Comparison of ENCODE assay signal across 39 cellular contexts in the genomic region with DNA sequence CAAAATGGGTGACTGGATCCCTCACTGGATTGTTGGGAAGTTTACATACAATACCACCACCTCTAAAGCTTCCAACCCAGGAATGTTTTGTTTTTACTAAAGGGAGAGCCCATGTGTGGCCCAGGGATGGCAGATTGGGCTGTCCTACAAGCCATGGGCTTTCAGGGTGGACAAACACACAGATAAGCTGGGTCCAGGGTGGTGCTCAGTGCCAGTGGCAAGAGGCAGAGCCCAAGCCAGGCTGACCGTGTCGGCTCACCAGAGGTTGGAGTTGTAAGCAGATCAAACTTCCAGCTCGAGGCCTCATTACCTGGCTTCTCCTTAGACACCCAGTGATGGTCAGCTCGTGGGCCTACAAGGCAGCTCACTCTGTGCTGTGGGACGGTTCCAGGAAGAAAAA. TPM values are rescaled to one million over a fixed set of nuclear protein-coding genes. Genes with fewer than 3 reads are reported as not detected.
"Had no signal": no experiment of that assay in that cellular context is flagged by ENCODE, and none has a peak within 500 bp of the region (broad histone marks: within the 10 kb centered on the region; RNA-seq: fewer than 3 reads in every experiment).

No MANE protein-coding gene starts in this region.

- H3K36me3 ChIP-seq: adrenal gland, ascending aorta, brain microvascular endothelial cell, breast epithelium, cardiac muscle cell had no signal

- H3K9me3 Mint-ChIP-seq: activated naive CD4-positive, alpha-beta T cell treated with anti-CD3 and anti-CD28 coated beads for 36 hours; activated naive CD4-positive, alpha-beta T cell treated with anti-CD3 and anti-CD28 coated beads, Interleukin-2, amount 10 ng/mL, durations not matched to agents 7 days and 5 days; activated naive CD4-positive, alpha-beta T cell treated with anti-CD3 and anti-CD28 coated beads, Interleukin-2, amount 50 U/mL, for 24 hours; activated naive CD4-positive, alpha-beta T cell treated with anti-CD3 and anti-CD28 coated beads, Interleukin-2, amount 50 U/mL, for 72 hours; activated naive CD8-positive, alpha-beta T cell treated with anti-CD3 and anti-CD28 coated beads for 36 hours; activated naive CD8-positive, alpha-beta T cell treated with anti-CD3 and anti-CD28 coated beads, Interleukin-2, amount 10 ng/mL, durations not matched to agents 7 days and 5 days; activated naive CD8-positive, alpha-beta T cell treated with anti-CD3 and anti-CD28 coated beads, Interleukin-2, amount 50 U/mL, for 24 hours; activated T-cell treated with anti-CD3 and anti-CD28 coated beads, Interleukin-2, amount 50 U/mL, for 24 hours; activated T-cell treated with anti-CD3 and anti-CD28 coated beads, Interleukin-2, amount 50 U/mL, for 4 hours; activated T-cell treated with anti-CD3 and anti-CD28 coated beads, Interleukin-2, amount 50 U/mL, for 72 hours; activated T-helper 1 cell treated with anti-CD3 and anti-CD28 coated beads, Interleukin-12 subunit alpha, Interleukin-12 subunit beta, Interleukin-2, Interleukin-4 antibody, amounts not matched to agents 30 ng/mL and 10 ng/mL and 1 ng/mL, durations not matched to agents 14 hours and 24 hours and 36 hours; activated T-helper 17 cell treated with anti-CD3 and anti-CD28 coated beads, Interleukin-2, amount 50 U/mL, for 72 hours; activated T-helper 2 cell treated with anti-CD3 and anti-CD28 coated beads, Interferon-gamma antibody, Interleukin-2, Interleukin-4, amounts not matched to agents 10 μg/mL and 5 μg/mL and 100 μg/mL, durations not matched to agents 14 hours and 24 hours and 36 hours; central memory CD8-positive, alpha-beta T cell had no signal

- H3K27me3 ChIP-seq: adrenal gland, ascending aorta, body of pancreas, breast epithelium, cardiac muscle cell had no signal

- ATAC-seq: activated naive CD4-positive, alpha-beta T cell treated with anti-CD3 and anti-CD28 coated beads, Interleukin-2, amount 50 U/mL, for 72 hours; activated naive CD8-positive, alpha-beta T cell treated with anti-CD3 and anti-CD28 coated beads, Interleukin-2, amount 50 U/mL, for 24 hours; activated T-cell treated with anti-CD3 and anti-CD28 coated beads, Interleukin-2, amount 50 U/mL, for 4 hours; activated T-cell treated with anti-CD3 and anti-CD28 coated beads, Interleukin-2, amount 50 U/mL, for 72 hours; activated T-helper 17 cell treated with anti-CD3 and anti-CD28 coated beads, Interleukin-2, amount 50 U/mL, for 72 hours; body of pancreas had no signal

- H3K27me3 Mint-ChIP-seq: activated naive CD4-positive, alpha-beta T cell treated with anti-CD3 and anti-CD28 coated beads, Interleukin-2, amount 50 U/mL, for 24 hours; activated naive CD8-positive, alpha-beta T cell; activated naive CD8-positive, alpha-beta T cell treated with anti-CD3 and anti-CD28 coated beads for 36 hours; activated naive CD8-positive, alpha-beta T cell treated with anti-CD3 and anti-CD28 coated beads, Interleukin-2, amount 10 ng/mL, durations not matched to agents 7 days and 5 days; activated naive CD8-positive, alpha-beta T cell treated with anti-CD3 and anti-CD28 coated beads, Interleukin-2, amount 50 U/mL, for 24 hours; activated T-cell treated with anti-CD3 and anti-CD28 coated beads, Interleukin-2, amount 50 U/mL, for 24 hours; activated T-helper 17 cell treated with anti-CD3 and anti-CD28 coated beads, Interleukin-2, amount 50 U/mL, for 72 hours had no signal

- DNase-seq: activated effector memory CD4-positive, alpha-beta T cell treated with anti-CD3 and anti-CD28 coated beads, Interleukin-2, amount 50 U/mL, for 16 hours; activated effector memory CD4-positive, alpha-beta T cell treated with Interleukin-2 at 50 U/mL for 16 hours; activated gamma-delta T cell; activated gamma-delta T cell treated with Interleukin-2 at 50 U/mL for 16 hours; activated naive CD4-positive, alpha-beta T cell; activated naive CD4-positive, alpha-beta T cell treated with anti-CD3 and anti-CD28 coated beads for 36 hours; activated naive CD4-positive, alpha-beta T cell treated with anti-CD3 and anti-CD28 coated beads, Interleukin-2, amount 10 ng/mL, durations not matched to agents 7 days and 5 days; activated naive CD4-positive, alpha-beta T cell treated with anti-CD3 and anti-CD28 coated beads, Interleukin-2, amount 50 U/mL, for 16 hours; activated naive CD4-positive, alpha-beta T cell treated with Interleukin-2 at 50 U/mL for 16 hours; activated naive CD8-positive, alpha-beta T cell treated with anti-CD3 and anti-CD28 coated beads for 36 hours; activated naive CD8-positive, alpha-beta T cell treated with anti-CD3 and anti-CD28 coated beads, Interleukin-2, amount 10 ng/mL, durations not matched to agents 7 days and 5 days; activated naive CD8-positive, alpha-beta T cell treated with anti-CD3 and anti-CD28 coated beads, Interleukin-2, amount 50 U/mL, for 24 hours; activated T-cell treated with anti-CD3 and anti-CD28 coated beads for 4 hours; activated T-cell treated with anti-CD3 and anti-CD28 coated beads, Interleukin-2, amount 50 U/mL, for 1 hour; activated T-cell treated with anti-CD3 and anti-CD28 coated beads, Interleukin-2, amount 50 U/mL, for 24 hours; activated T-cell treated with anti-CD3 and anti-CD28 coated beads, Interleukin-2, amount 50 U/mL, for 4 hours; activated T-cell treated with anti-CD3 and anti-CD28 coated beads, Interleukin-2, amount 50 U/mL, for 48 hours; activated T-cell treated with anti-CD3 and anti-CD28 coated beads, Interleukin-2, amount 50 U/mL, for 72 hours; adrenal gland; amniotic stem cell; amygdala; aorta; body of pancreas; brain microvascular endothelial cell; central memory CD4-positive, alpha-beta T cell; cerebellar nuclear complex had no signal

- H3K36me3 Mint-ChIP-seq: activated naive CD4-positive, alpha-beta T cell treated with anti-CD3 and anti-CD28 coated beads, Interleukin-2, amount 10 ng/mL, durations not matched to agents 7 days and 5 days; activated naive CD4-positive, alpha-beta T cell treated with anti-CD3 and anti-CD28 coated beads, Interleukin-2, amount 50 U/mL, for 24 hours; activated naive CD4-positive, alpha-beta T cell treated with anti-CD3 and anti-CD28 coated beads, Interleukin-2, amount 50 U/mL, for 72 hours; activated naive CD8-positive, alpha-beta T cell; activated naive CD8-positive, alpha-beta T cell treated with anti-CD3 and anti-CD28 coated beads for 36 hours; activated naive CD8-positive, alpha-beta T cell treated with anti-CD3 and anti-CD28 coated beads, Interleukin-2, amount 10 ng/mL, durations not matched to agents 7 days and 5 days; brain had no signal

- H3K4me3 Mint-ChIP-seq: activated naive CD4-positive, alpha-beta T cell treated with anti-CD3 and anti-CD28 coated beads for 36 hours; activated naive CD4-positive, alpha-beta T cell treated with anti-CD3 and anti-CD28 coated beads, Interleukin-2, amount 10 ng/mL, durations not matched to agents 7 days and 5 days; activated naive CD4-positive, alpha-beta T cell treated with anti-CD3 and anti-CD28 coated beads, Interleukin-2, amount 50 U/mL, for 24 hours; activated naive CD8-positive, alpha-beta T cell; activated naive CD8-positive, alpha-beta T cell treated with anti-CD3 and anti-CD28 coated beads for 36 hours; activated naive CD8-positive, alpha-beta T cell treated with anti-CD3 and anti-CD28 coated beads, Interleukin-2, amount 10 ng/mL, durations not matched to agents 7 days and 5 days; activated naive CD8-positive, alpha-beta T cell treated with anti-CD3 and anti-CD28 coated beads, Interleukin-2, amount 50 U/mL, for 24 hours; activated T-cell treated with anti-CD3 and anti-CD28 coated beads, Interleukin-2, amount 50 U/mL, for 24 hours; activated T-cell treated with anti-CD3 and anti-CD28 coated beads, Interleukin-2, amount 50 U/mL, for 4 hours; activated T-cell treated with anti-CD3 and anti-CD28 coated beads, Interleukin-2, amount 50 U/mL, for 72 hours; activated T-helper 1 cell treated with anti-CD3 and anti-CD28 coated beads, Interleukin-12 subunit alpha, Interleukin-12 subunit beta, Interleukin-2, Interleukin-4 antibody, amounts not matched to agents 30 ng/mL and 10 ng/mL and 1 ng/mL, durations not matched to agents 14 hours and 24 hours and 36 hours; activated T-helper 17 cell treated with anti-CD3 and anti-CD28 coated beads, Interleukin-2, amount 50 U/mL, for 72 hours; brain; central memory CD8-positive, alpha-beta T cell had no signal

- H3K9me3 ChIP-seq: adrenal gland, ascending aorta, body of pancreas, breast epithelium had no signal

- H3K4me3 ChIP-seq: adrenal gland, ascending aorta, body of pancreas, breast epithelium, cardiac muscle cell had no signal

- H3K27ac Mint-ChIP-seq: activated naive CD4-positive, alpha-beta T cell treated with anti-CD3 and anti-CD28 coated beads for 36 hours; activated naive CD4-positive, alpha-beta T cell treated with anti-CD3 and anti-CD28 coated beads, Interleukin-2, amount 10 ng/mL, durations not matched to agents 7 days and 5 days; activated naive CD4-positive, alpha-beta T cell treated with anti-CD3 and anti-CD28 coated beads, Interleukin-2, amount 50 U/mL, for 24 hours; activated naive CD4-positive, alpha-beta T cell treated with anti-CD3 and anti-CD28 coated beads, Interleukin-2, amount 50 U/mL, for 72 hours; activated naive CD8-positive, alpha-beta T cell; activated naive CD8-positive, alpha-beta T cell treated with anti-CD3 and anti-CD28 coated beads for 36 hours; activated naive CD8-positive, alpha-beta T cell treated with anti-CD3 and anti-CD28 coated beads, Interleukin-2, amount 10 ng/mL, durations not matched to agents 7 days and 5 days; activated naive CD8-positive, alpha-beta T cell treated with anti-CD3 and anti-CD28 coated beads, Interleukin-2, amount 50 U/mL, for 24 hours; activated T-cell treated with anti-CD3 and anti-CD28 coated beads, Interleukin-2, amount 50 U/mL, for 24 hours; activated T-cell treated with anti-CD3 and anti-CD28 coated beads, Interleukin-2, amount 50 U/mL, for 72 hours; activated T-helper 1 cell treated with anti-CD3 and anti-CD28 coated beads, Interleukin-12 subunit alpha, Interleukin-12 subunit beta, Interleukin-2, Interleukin-4 antibody, amounts not matched to agents 30 ng/mL and 10 ng/mL and 1 ng/mL, durations not matched to agents 14 hours and 24 hours and 36 hours; activated T-helper 17 cell treated with anti-CD3 and anti-CD28 coated beads, Interleukin-2, amount 50 U/mL, for 72 hours; activated T-helper 2 cell treated with anti-CD3 and anti-CD28 coated beads, Interferon-gamma antibody, Interleukin-2, Interleukin-4, amounts not matched to agents 10 μg/mL and 5 μg/mL and 100 μg/mL, durations not matched to agents 14 hours and 24 hours and 36 hours; brain had no signal

- H3K27ac ChIP-seq: adrenal gland, ascending aorta, body of pancreas, brain microvascular endothelial cell, breast epithelium, cardiac muscle cell had no signal

- H3K4me1 Mint-ChIP-seq: activated naive CD4-positive, alpha-beta T cell treated with anti-CD3 and anti-CD28 coated beads, Interleukin-2, amount 10 ng/mL, durations not matched to agents 7 days and 5 days; activated naive CD4-positive, alpha-beta T cell treated with anti-CD3 and anti-CD28 coated beads, Interleukin-2, amount 50 U/mL, for 24 hours; activated naive CD8-positive, alpha-beta T cell treated with anti-CD3 and anti-CD28 coated beads for 36 hours; activated naive CD8-positive, alpha-beta T cell treated with anti-CD3 and anti-CD28 coated beads, Interleukin-2, amount 10 ng/mL, durations not matched to agents 7 days and 5 days; activated naive CD8-positive, alpha-beta T cell treated with anti-CD3 and anti-CD28 coated beads, Interleukin-2, amount 50 U/mL, for 24 hours; activated T-helper 17 cell treated with anti-CD3 and anti-CD28 coated beads, Interleukin-2, amount 50 U/mL, for 72 hours; central memory CD8-positive, alpha-beta T cell had no signal

- H3K4me1 ChIP-seq: adrenal gland, ascending aorta, body of pancreas, breast epithelium had no signal

RNA-seq across cellular contexts. Expression of a gene that starts 52.3 kb away (rescaled TPM):
- total RNA-seq: astrocyte, bronchial epithelial cell had no signal
